Comparison of ENCODE assay signal across 10 cellular contexts in the genomic region with DNA sequence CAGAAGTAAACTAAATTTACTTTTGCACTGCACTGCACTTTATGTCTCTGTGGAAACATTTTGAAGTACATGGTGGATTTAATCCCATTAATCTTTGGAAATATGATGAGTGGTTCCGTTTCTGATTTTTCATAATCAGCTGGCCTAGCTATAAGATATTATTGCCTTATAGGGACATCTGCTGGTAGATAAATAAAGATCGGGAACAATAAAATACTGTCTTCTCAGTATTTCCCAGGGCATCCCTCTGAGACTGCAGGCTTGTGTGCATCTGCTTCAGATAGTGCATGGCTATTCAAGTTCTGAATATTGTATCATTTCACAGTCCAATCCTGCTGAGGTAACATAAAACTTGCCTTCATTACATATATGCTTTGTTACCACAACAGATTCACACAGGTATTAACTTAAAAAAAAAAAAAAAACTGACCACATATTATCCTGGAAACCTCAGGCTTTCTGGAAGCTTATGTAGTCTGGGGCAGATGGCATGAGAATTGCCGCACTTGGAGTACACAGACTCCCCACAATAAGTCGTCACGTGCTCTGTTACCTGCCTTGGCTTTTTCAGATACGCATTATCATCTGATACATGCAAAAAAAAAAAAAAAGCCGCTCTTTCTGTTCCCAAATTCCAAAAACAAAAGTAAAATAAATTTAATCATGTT.
DNase-seq lines count a peak whose midpoint lies in the region; ATAC-seq and TF ChIP-seq lines count a peak whose summit lies in the region.
"Had no signal": no experiment of that assay in that cellular context is flagged by ENCODE, and none has a peak within 500 bp of the region (broad histone marks: within the 10 kb centered on the region; RNA-seq: fewer than 3 reads in every experiment).

No MANE protein-coding gene starts in this region.

- no peaks in the 10 kb centered on the region for H3K9me3 ChIP-seq in MM.1S (replicated peaks; ENCODE audit: insufficient read depth, low read length)

- no peaks in the 10 kb centered on the region for H4K20me1 ChIP-seq in MM.1S (ENCODE audit: insufficient read depth, low read length)

- H3K79me2 ChIP-seq in MM.1S (ENCODE audit: low read length): no peaks in the 10 kb centered on the region

- H3K4me3 ChIP-seq in MM.1S (ENCODE audit: low read length) (no peak overlapping the region), retinal pigment epithelial cell (ENCODE audit: low read length) (no peak overlapping the region)
- H3K4me3 ChIP-seq: PC-9 had no signal

- no peaks in the 10 kb centered on the region for H3F3A ChIP-seq in MM.1S (ENCODE audit: insufficient read depth, low read length)

- no peaks in the 10 kb centered on the region for H3K36me3 ChIP-seq in MM.1S (replicated peaks; ENCODE audit: insufficient read depth, low read length)

- H3K4me2 ChIP-seq in MM.1S (ENCODE audit: low read depth, low read length): no peak overlapping the region
- H3K4me2 ChIP-seq: PC-9 had no signal

- no peaks in the 10 kb centered on the region for H3K9me2 ChIP-seq in MM.1S (replicated peaks; ENCODE audit: insufficient read depth, low read length)

- DNase-seq in NCI-H1694 treated with DMSO at 0.1 percent for 48 hours (lab: John Stamatoyannopoulos, UW) (peak; percentile 12), NCI-H1694 (lab: John Stamatoyannopoulos, UW) (no peak), MM.1S (peak; percentile 20), amniotic epithelial cell (ENCODE audit: low read depth) (peak; percentile 14), retinal pigment epithelial cell (ENCODE audit: low read depth) (peak; percentile 12), HK-2 (ENCODE audit: unreplicated experiment) (no peak)
- no peak for DNase-seq in stimulated activated naive CD4-positive, alpha-beta T cell (lab: John Stamatoyannopoulos, UW)
- DNase-seq: activated naive CD8-positive, alpha-beta T cell treated with anti-CD3 and anti-CD28 coated beads, Interleukin-2, amount 10 ng/mL, durations not matched to agents 7 days and 5 days; PC-9 had no signal

- H3K9ac ChIP-seq in MM.1S (ENCODE audit: low read length): no peak overlapping the region

- no peaks in the 10 kb centered on the region for H3K4me1 ChIP-seq in MM.1S (ENCODE audit: low read length)

- TF ChIP-seq CTCF in MM.1S (IDR thresholded peaks at IDR 0.05; ENCODE audit: low read length): peak; percentile 31
- peak; percentile 16 for TF ChIP-seq CTCF in retinal pigment epithelial cell (conservative IDR thresholded peaks at IDR 0.05; ENCODE audit: low read depth, low read length)

- ATAC-seq in GM19467 (IDR thresholded peaks at IDR 0.05; ENCODE audit: unreplicated experiment): no peak

- H2AFZ ChIP-seq in MM.1S (ENCODE audit: low read length): no peak overlapping the region
- H2AFZ ChIP-seq: PC-9 had no signal

- H3K27me3 ChIP-seq in MM.1S (replicated peaks; ENCODE audit: insufficient read depth, low read length): no peaks in the 10 kb centered on the region

- no peak overlapping the region for H3K27ac ChIP-seq in MM.1S (ENCODE audit: low read length)
- H3K27ac ChIP-seq: PC-9 had no signal

Comparison
In these comparisons a context has a peak if more than half of its experiments do, and no peak if none do; other contexts are left out.
1. DNase-seq: peak in NCI-H1694 treated with DMSO at 0.1 percent for 48 hours (single experiment), MM.1S (single experiment), amniotic epithelial cell (single experiment) and retinal pigment epithelial cell (single experiment); none in NCI-H1694 (single experiment), stimulated activated naive CD4-positive, alpha-beta T cell (0 of 6) and HK-2 (single experiment).